ENCODE assay signal across 17 cellular contexts in genomic region chr6:106316376-106316769, GRCh38. TPM values are rescaled to one million over a fixed set of nuclear protein-coding genes. Genes with fewer than 3 reads are reported as not detected.
DNase-seq lines count a peak whose midpoint lies in the region; ATAC-seq and TF ChIP-seq lines count a peak whose summit lies in the region.
"Had no signal": no experiment of that assay in that cellular context is flagged by ENCODE, and none has a peak within 500 bp of the region (broad histone marks: within the 10 kb centered on the region; RNA-seq: fewer than 3 reads in every experiment).

No MANE protein-coding gene starts in this region.

- ATAC-seq in GM21423 (IDR thresholded peaks at IDR 0.05; ENCODE audit: unreplicated experiment) (peak; percentile 45), GM18520 (IDR thresholded peaks at IDR 0.05; ENCODE audit: unreplicated experiment) (no peak)
- ATAC-seq in stimulated activated effector memory CD8-positive, alpha-beta T cell treated with anti-CD3 and anti-CD28 coated beads, Interleukin-12 subunit alpha, Interleukin-12 subunit beta, amount 100 ng/mL, for 72 hours, result peak; percentile 88

- CTCF ChIA-PET in MCF 10A (lab: Yijun Ruan, JAX), result interaction anchor here (0.5 kb wide), 2 partner anchors 15 to 894 kb away, joined by 3 read pairs; no protein-coding TSS in a partner anchor

- H3K36me3 Mint-ChIP-seq in MCF 10A (ENCODE audit: insufficient read depth, unreplicated experiment), result peaks cover 23% of the 10 kb centered on the region
- peaks cover 30% of the 10 kb centered on the region for H3K36me3 Mint-ChIP-seq in T-helper 2 cell treated with Interferon-gamma antibody and Interleukin-4, amounts not matched to agents 5 μg/mL and 100 μg/mL, for 36 hours (ENCODE audit: low read depth)
- peaks cover 41% of the 10 kb centered on the region for H3K36me3 Mint-ChIP-seq in stimulated activated effector memory CD8-positive, alpha-beta T cell treated with anti-CD3 and anti-CD28 coated beads, Interleukin-12 subunit alpha, Interleukin-12 subunit beta, amount 100 ng/mL, for 72 hours

- H3K27me3 Mint-ChIP-seq in MCF 10A (ENCODE audit: insufficient read depth, unreplicated experiment), result no peaks in the 10 kb centered on the region
- H3K27me3 Mint-ChIP-seq in T-helper 2 cell treated with Interferon-gamma antibody and Interleukin-4, amounts not matched to agents 5 μg/mL and 100 μg/mL, for 36 hours (ENCODE audit: low read depth), result no peaks in the 10 kb centered on the region
- H3K27me3 Mint-ChIP-seq: B cell had no signal

- no peaks in the 10 kb centered on the region for H3K36me3 ChIP-seq in breast epithelium
- H3K36me3 ChIP-seq in MG63, result peaks cover 30% of the 10 kb centered on the region

- peaks cover 53% of the 10 kb centered on the region for H3K4me1 Mint-ChIP-seq in MCF 10A (ENCODE audit: insufficient read depth, unreplicated experiment)
- peaks cover 49% of the 10 kb centered on the region for H3K4me1 Mint-ChIP-seq in T-helper 2 cell treated with Interferon-gamma antibody and Interleukin-4, amounts not matched to agents 5 μg/mL and 100 μg/mL, for 36 hours (ENCODE audit: low read depth)
- H3K4me1 Mint-ChIP-seq in stimulated activated effector memory CD8-positive, alpha-beta T cell treated with anti-CD3 and anti-CD28 coated beads, Interleukin-12 subunit alpha, Interleukin-12 subunit beta, amount 100 ng/mL, for 72 hours, result peaks cover 52% of the 10 kb centered on the region

- H3K4me1 ChIP-seq in breast epithelium, result no peaks in the 10 kb centered on the region

- H3K4me3 ChIP-seq in breast epithelium (no peak overlapping the region), MG63 (no peak overlapping the region)
- H3K4me3 ChIP-seq: spleen had no signal

- no peak for TF ChIP-seq CTCF in MCF 10A (IDR thresholded peaks at IDR 0.05; ENCODE audit: unreplicated experiment)
- no peak for TF ChIP-seq CTCF in breast epithelium (IDR thresholded peaks at IDR 0.05)

- H3K27me3 ChIP-seq in breast epithelium (no peaks in the 10 kb centered on the region), MG63 (no peaks in the 10 kb centered on the region)
- H3K27me3 ChIP-seq: spleen had no signal

- no peak overlapping the region for H3K27ac ChIP-seq in breast epithelium
- H3K27ac ChIP-seq: spleen had no signal

- H3K9me3 Mint-ChIP-seq in MCF 10A (ENCODE audit: unreplicated experiment), result no peaks in the 10 kb centered on the region
- H3K9me3 Mint-ChIP-seq in T-helper 2 cell treated with Interferon-gamma antibody and Interleukin-4, amounts not matched to agents 5 μg/mL and 100 μg/mL, for 36 hours, result no peaks in the 10 kb centered on the region
- no peaks in the 10 kb centered on the region for H3K9me3 Mint-ChIP-seq in stimulated activated effector memory CD8-positive, alpha-beta T cell treated with anti-CD3 and anti-CD28 coated beads, Interleukin-12 subunit alpha, Interleukin-12 subunit beta, amount 100 ng/mL, for 72 hours

- BruUV-seq in MCF 10A (replicated peaks; lab: Mats Ljungman, UMichigan), result no TSS peak

- no peak for DNase-seq in MCF 10A (ENCODE audit: unreplicated experiment)
- DNase-seq in breast epithelium (ENCODE audit: low spot score in 2 of 2), result no peak
- DNase-seq in T-helper 2 cell treated with Interferon-gamma antibody and Interleukin-4, amounts not matched to agents 5 μg/mL and 100 μg/mL, for 36 hours (ENCODE audit: low spot score), result no peak
- DNase-seq in stimulated activated effector memory CD8-positive, alpha-beta T cell treated with anti-CD3 and anti-CD28 coated beads, Interleukin-12 subunit alpha, Interleukin-12 subunit beta, amount 100 ng/mL, for 72 hours (ENCODE audit: low spot score in 2 of 2), result no peak
- DNase-seq in occipital lobe (lab: John Stamatoyannopoulos, UW), result no peak
- DNase-seq in MG63, result no peak
- DNase-seq: activated CD4-positive, alpha-beta T cell treated with anti-CD3 and anti-CD28 coated beads, Interleukin-2, amount 50 U/mL, for 1 hour; effector CD8-positive, alpha-beta T cell; hippocampal formation; Karpas-422; NCI-H1694; NCI-H526; spleen; substantia nigra had no signal

- intact Hi-C loops in MCF 10A (cut with micrococcal nuclease), result no loop called here
- intact Hi-C loops in breast epithelium (cut with DNase I; ENCODE audit: low total_unique reads), result no loop called here

- no peak for TF ChIP-seq POLR2A in breast epithelium (IDR thresholded peaks at IDR 0.05)

- peak overlapping the region; percentile 1 for H3K27ac Mint-ChIP-seq in MCF 10A (ENCODE audit: low read depth, unreplicated experiment)
- H3K27ac Mint-ChIP-seq in T-helper 2 cell treated with Interferon-gamma antibody and Interleukin-4, amounts not matched to agents 5 μg/mL and 100 μg/mL, for 36 hours, result peak overlapping the region; percentile 73
- peak overlapping the region; percentile 6 for H3K27ac Mint-ChIP-seq in stimulated activated effector memory CD8-positive, alpha-beta T cell treated with anti-CD3 and anti-CD28 coated beads, Interleukin-12 subunit alpha, Interleukin-12 subunit beta, amount 100 ng/mL, for 72 hours
- H3K27ac Mint-ChIP-seq: B cell had no signal

- H3K4me3 Mint-ChIP-seq in MCF 10A (ENCODE audit: unreplicated experiment), result no peak overlapping the region
- H3K4me3 Mint-ChIP-seq in T-helper 2 cell treated with Interferon-gamma antibody and Interleukin-4, amounts not matched to agents 5 μg/mL and 100 μg/mL, for 36 hours, result peak overlapping the region; percentile 59
- peak overlapping the region; percentile 29 for H3K4me3 Mint-ChIP-seq in stimulated activated effector memory CD8-positive, alpha-beta T cell treated with anti-CD3 and anti-CD28 coated beads, Interleukin-12 subunit alpha, Interleukin-12 subunit beta, amount 100 ng/mL, for 72 hours
- H3K4me3 Mint-ChIP-seq: B cell had no signal

- H3K9me3 ChIP-seq in breast epithelium (no peaks in the 10 kb centered on the region), MG63 (no peaks in the 10 kb centered on the region; the same call in 1 of the 2 replicates)
- H3K9me3 ChIP-seq: spleen had no signal

- POLR2A ChIA-PET in MCF 10A (lab: Yijun Ruan, JAX), result interaction anchor here (0.6 to 3.1 kb wide), 4 partner anchors 9 to 311 kb away, joined by 3 to 19 read pairs (median 4); partner anchors contain the start of gene ATG5

RNA-seq across cellular contexts. Expression of gene ATG5, which starts 9.2 kb away (rescaled TPM):
- total RNA-seq in MCF 10A (2022) (26.4 and 33.3 TPM in 2 replicates), breast epithelium (10 to 100 TPM; 35.8 to 51.1 (median 45.9) TPM), occipital lobe (76.1 TPM)
- total RNA-seq in MG63 (2014; rRNA removed; shearing (Covaris generic); ENCODE audit: low replicate concordance), result 51.9 and 61.9 TPM in 2 replicates

RNA-seq across cellular contexts. Expression of gene CRYBG1, which starts 44.1 kb away (rescaled TPM):
- total RNA-seq in MCF 10A (2022), result 36.5 and 45.3 TPM in 2 replicates
- 100 to 1,000 TPM in 1 of 3 donors, 10 to 100 TPM in 2; 30.9 to 142 (median 38.3) TPM for total RNA-seq in breast epithelium
- 0.31 TPM for total RNA-seq in occipital lobe
- total RNA-seq in MG63 (2014; rRNA removed; shearing (Covaris generic); ENCODE audit: low replicate concordance), result 1.2 and 2.3 TPM in 2 replicates

Comparison
In these comparisons a context has a peak if more than half of its experiments do, and no peak if none do; other contexts are left out.
1. H3K27ac Mint-ChIP-seq: peak in every context shown above with its lines; median percentile 73 in T-helper 2 cell treated with Interferon-gamma antibody and Interleukin-4, amounts not matched to agents 5 μg/mL and 100 μg/mL, for 36 hours; 6 in stimulated activated effector memory CD8-positive, alpha-beta T cell treated with anti-CD3 and anti-CD28 coated beads, Interleukin-12 subunit alpha, Interleukin-12 subunit beta, amount 100 ng/mL, for 72 hours; 1 in MCF 10A.